In genomic region chr10:121648078-121648477, GRCh38 we compare ENCODE assay signal across 2 cellular contexts.
TF ChIP-seq lines count a peak whose summit lies in the region.

No MANE protein-coding gene starts in this region.

TF ChIP-seq in WTC11, 78 proteins besides CTCF, POLR2A, EP300 and RAD21 (continued from another document):
- TF ChIP-seq E2F5 (CRISPR knock-in tag; IDR thresholded peaks at IDR 0.05) (no peak), GRHL2 (CRISPR knock-in tag; IDR thresholded peaks at IDR 0.05; ENCODE audit: insufficient replicate concordance, severe bottlenecking) (no peak), ZMAT4 (CRISPR knock-in tag; IDR thresholded peaks at IDR 0.05) (no peak), USF2 (CRISPR knock-in tag; IDR thresholded peaks at IDR 0.05) (no peak), GABPB1 (CRISPR knock-in tag; IDR thresholded peaks at IDR 0.05) (no peak), ZNF532 (CRISPR knock-in tag; IDR thresholded peaks at IDR 0.05; ENCODE audit: borderline replicate concordance) (no peak), NR2C2 (CRISPR knock-in tag; IDR thresholded peaks at IDR 0.05) (no peak), STAT6 (CRISPR knock-in tag; conservative IDR thresholded peaks at IDR 0.05; ENCODE audit: low read depth) (no peak), ZNF416 (CRISPR knock-in tag; IDR thresholded peaks at IDR 0.05) (no peak), ZNF671 (CRISPR knock-in tag; IDR thresholded peaks at IDR 0.05) (no peak), GTF2I (CRISPR knock-in tag; conservative IDR thresholded peaks at IDR 0.05) (no peak), JAZF1 (CRISPR knock-in tag; IDR thresholded peaks at IDR 0.05) (no peak)
TF ChIP-seq in WTC11: peak in this region for 0.

TF ChIP-seq in SK-N-SH treated with all-trans-retinoic acid at 6 μM for 48 hours, 23 proteins besides CTCF, POLR2A, EP300 and RAD21 (continued from another document):
- no peak for TF ChIP-seq TSHZ2 (CRISPR knock-in tag; IDR thresholded peaks at IDR 0.05)
- no peak for TF ChIP-seq ARNTL (CRISPR knock-in tag; IDR thresholded peaks at IDR 0.05; ENCODE audit: borderline replicate concordance, low read depth)
- no peak for TF ChIP-seq ESRRG (CRISPR knock-in tag; IDR thresholded peaks at IDR 0.05)
- no peak for TF ChIP-seq ISL1 (CRISPR knock-in tag; IDR thresholded peaks at IDR 0.05)
- TF ChIP-seq PPARA (CRISPR knock-in tag; IDR thresholded peaks at IDR 0.05; ENCODE audit: borderline replicate concordance) = no peak
- TF ChIP-seq BACH2 (CRISPR knock-in tag; IDR thresholded peaks at IDR 0.05; ENCODE audit: borderline replicate concordance) = no peak
TF ChIP-seq in SK-N-SH treated with all-trans-retinoic acid at 6 μM for 48 hours: peak in this region for 0.
